In the genomic region with DNA sequence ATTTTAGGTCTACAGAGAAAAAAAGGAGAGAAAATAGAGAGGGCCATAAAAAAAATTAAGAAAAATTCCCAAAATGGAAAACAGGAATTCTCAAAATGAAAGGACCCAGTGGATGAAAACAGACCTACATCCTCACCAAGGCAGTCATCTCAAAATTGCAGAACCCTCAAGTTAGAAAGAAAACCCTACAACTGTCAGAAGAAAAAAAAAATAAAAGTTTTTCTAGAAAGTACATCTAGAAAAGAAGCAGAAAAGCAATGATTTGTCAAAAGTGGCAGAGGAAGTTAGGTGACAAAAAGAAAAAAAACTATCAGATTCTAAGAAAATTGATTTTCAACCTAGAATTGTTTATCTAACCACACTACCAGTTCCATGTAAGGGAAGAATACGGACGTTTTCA, we compare ENCODE assay signal across 23 cellular contexts.
"Had no signal": no experiment of that assay in that cellular context is flagged by ENCODE, and none has a peak within 500 bp of the region (broad histone marks: within the 10 kb centered on the region; RNA-seq: fewer than 3 reads in every experiment).

No MANE protein-coding gene starts in this region.

- H3K27ac ChIP-seq: KMS-11, Peyer's patch, SJCRH30 had no signal

- H3K36me3 ChIP-seq: Peyer's patch, SJCRH30 had no signal

- H3K4me1 ChIP-seq: Peyer's patch, SJCRH30 had no signal

- DNase-seq: IMR-90, Kasumi-1, MM.1S, NCI-H1092 treated with DMSO at 0.1 percent for 48 hours, NCI-H1436, NCI-H187, NCI-H2029, NCI-H2081 treated with DMSO at 0.1 percent for 48 hours, NCI-H2171, NCI-H226, NCI-H446, NCI-H510A, NCI-H524 treated with DMSO at 0.1 percent for 48 hours, NCI-H69, NCI-H774, PC-3, Peyer's patch, SHP77 treated with DMSO at 0.1 percent for 48 hours, SJCRH30 had no signal

- H3K4me2 ChIP-seq: KMS-11 had no signal

- H3K9ac ChIP-seq: KMS-11 had no signal

- ATAC-seq: HepG2, PC-3, Right ventricle myocardium inferior, SK-N-SH treated with all-trans-retinoic acid at 6 μM for 48 hours had no signal

- H3K9me3 ChIP-seq: Peyer's patch, SJCRH30 had no signal

- H3K4me3 ChIP-seq: Peyer's patch, SJCRH30 had no signal

- FAIRE-seq: HepG2 had no signal

- H3K27me3 ChIP-seq: Peyer's patch, SJCRH30 had no signal
